ENCODE assay signal across 8 cellular contexts in the genomic region with DNA sequence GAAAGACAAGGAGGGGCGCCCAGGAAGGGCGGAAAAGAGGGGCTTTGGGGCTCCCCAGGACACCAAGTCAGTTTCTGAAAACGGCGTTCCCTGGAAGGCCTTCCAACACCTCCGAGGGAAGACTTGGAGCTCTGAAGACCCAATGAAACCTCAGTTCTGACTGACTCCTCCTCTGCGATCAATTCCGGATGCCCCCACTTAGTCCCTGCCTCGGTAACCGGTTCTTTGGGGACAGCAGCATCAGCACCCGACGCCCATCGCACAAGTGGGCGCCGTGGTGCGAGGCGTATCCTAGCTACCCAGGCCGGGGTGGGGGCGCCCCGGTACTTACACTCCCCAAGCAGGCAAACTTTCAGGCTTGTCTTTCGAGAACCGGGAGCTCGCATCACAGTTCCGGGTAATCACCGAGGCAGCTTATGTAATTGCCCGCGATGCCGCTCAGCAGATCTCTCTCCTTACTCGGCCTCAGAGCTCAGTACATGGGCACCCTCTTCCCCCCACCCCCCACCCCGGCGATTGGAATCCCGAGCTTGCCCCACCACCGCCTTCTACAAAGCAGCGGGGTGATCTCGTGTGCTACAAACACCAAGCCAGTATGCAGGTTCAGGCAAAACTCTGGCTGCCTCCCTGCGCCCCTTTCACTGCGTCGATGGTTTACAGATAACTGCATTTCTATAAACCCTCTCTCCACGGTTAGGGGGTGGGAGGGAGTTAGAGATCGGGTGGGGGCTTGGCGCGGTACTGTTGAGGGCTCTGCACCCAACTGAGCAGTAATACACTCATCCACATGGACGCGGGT.
DNase-seq lines count a peak whose midpoint lies in the region; ATAC-seq and TF ChIP-seq lines count a peak whose summit lies in the region.

No MANE protein-coding gene starts in this region.

- TF ChIP-seq CTCF in astrocyte of the spinal cord (IDR thresholded peaks at IDR 0.05; ENCODE audit: low read depth, low read length), result no peak
- TF ChIP-seq CTCF in tibial artery (IDR thresholded peaks at IDR 0.05), result no peak

- peak overlapping the region; percentile 84 to 87 for H3K27ac ChIP-seq in tibial artery

- no peak for ATAC-seq in activated naive CD8-positive, alpha-beta T cell treated with anti-CD3 and anti-CD28 coated beads, Interleukin-2, amount 50 U/mL, for 24 hours
- no peak for ATAC-seq in GM18870 (IDR thresholded peaks at IDR 0.05; ENCODE audit: unreplicated experiment)

- peaks cover 0 to 48% (median 31%) of the 10 kb centered on the region in 4 donors for H3K4me1 ChIP-seq in tibial artery

- H3K27ac Mint-ChIP-seq in activated naive CD8-positive, alpha-beta T cell, result no peak overlapping the region
- H3K27ac Mint-ChIP-seq in activated naive CD8-positive, alpha-beta T cell treated with anti-CD3 and anti-CD28 coated beads, Interleukin-2, amount 50 U/mL, for 24 hours, result no peak overlapping the region

- in situ Hi-C loops in astrocyte of the spinal cord (cut with HindIII; ENCODE audit: low sequenced_read_pairs), result no loop called here

- H3K9me3 Mint-ChIP-seq in activated naive CD8-positive, alpha-beta T cell (ENCODE audit: low read depth), result no peaks in the 10 kb centered on the region
- H3K9me3 Mint-ChIP-seq in activated naive CD8-positive, alpha-beta T cell treated with anti-CD3 and anti-CD28 coated beads, Interleukin-2, amount 50 U/mL, for 24 hours, result peaks cover 4% of the 10 kb centered on the region

- DNase-seq in activated naive CD8-positive, alpha-beta T cell treated with anti-CD3 and anti-CD28 coated beads, Interleukin-2, amount 50 U/mL, for 24 hours, result no peak
- DNase-seq in astrocyte of the spinal cord (ENCODE audit: low read depth, low spot score), result peak; percentile 45
- peak; percentile 54 for DNase-seq in iris pigment epithelial cell (ENCODE audit: low read depth)
- DNase-seq in tibial artery, result peak; percentile 41 to 71
- DNase-seq in NCI-H1930 (lab: John Stamatoyannopoulos, UW), result no peak
- DNase-seq in NCI-H1048 (lab: John Stamatoyannopoulos, UW), result no peak

- H3K4me3 ChIP-seq in astrocyte of the spinal cord (ENCODE audit: low read depth, low read length), result peak overlapping the region; percentile 78
- H3K4me3 ChIP-seq in tibial artery, result peak overlapping the region; percentile 67 to 71

- H3K9me3 ChIP-seq in tibial artery, result no peaks in the 10 kb centered on the region

- intact Hi-C loops in tibial artery (cut with DNase I; ENCODE audit: low total_unique reads), result loop anchor here (10.0 kb wide), 1 partner anchor 194 kb away; no protein-coding TSS in a partner anchor

- peaks cover 20% of the 10 kb centered on the region for H3K4me1 Mint-ChIP-seq in activated naive CD8-positive, alpha-beta T cell (ENCODE audit: low read depth)
- peaks cover 13% of the 10 kb centered on the region for H3K4me1 Mint-ChIP-seq in activated naive CD8-positive, alpha-beta T cell treated with anti-CD3 and anti-CD28 coated beads, Interleukin-2, amount 50 U/mL, for 24 hours

- H3K36me3 Mint-ChIP-seq in activated naive CD8-positive, alpha-beta T cell, result no peaks in the 10 kb centered on the region
- H3K36me3 Mint-ChIP-seq in activated naive CD8-positive, alpha-beta T cell treated with anti-CD3 and anti-CD28 coated beads, Interleukin-2, amount 50 U/mL, for 24 hours (ENCODE audit: low read depth), result peaks cover 2% of the 10 kb centered on the region

- peak overlapping the region; percentile 3 for H3K4me3 Mint-ChIP-seq in activated naive CD8-positive, alpha-beta T cell
- no peak overlapping the region for H3K4me3 Mint-ChIP-seq in activated naive CD8-positive, alpha-beta T cell treated with anti-CD3 and anti-CD28 coated beads, Interleukin-2, amount 50 U/mL, for 24 hours

- H3K27me3 ChIP-seq in tibial artery, result no peaks in the 10 kb centered on the region

- H3K27me3 Mint-ChIP-seq in activated naive CD8-positive, alpha-beta T cell, result peaks cover 53% of the 10 kb centered on the region
- peaks cover 77% of the 10 kb centered on the region for H3K27me3 Mint-ChIP-seq in activated naive CD8-positive, alpha-beta T cell treated with anti-CD3 and anti-CD28 coated beads, Interleukin-2, amount 50 U/mL, for 24 hours

- no peaks in the 10 kb centered on the region for H3K36me3 ChIP-seq in tibial artery

Comparison
In these comparisons a context has a peak if more than half of its experiments do, and no peak if none do; other contexts are left out.
1. DNase-seq: peak in astrocyte of the spinal cord (single experiment), iris pigment epithelial cell (single experiment) and tibial artery (2 of 2); none in activated naive CD8-positive, alpha-beta T cell treated with anti-CD3 and anti-CD28 coated beads, Interleukin-2, amount 50 U/mL, for 24 hours (single experiment), NCI-H1930 (0 of 2) and NCI-H1048 (single experiment).